8 cellular contexts compared by ENCODE assay signal in the genomic region with DNA sequence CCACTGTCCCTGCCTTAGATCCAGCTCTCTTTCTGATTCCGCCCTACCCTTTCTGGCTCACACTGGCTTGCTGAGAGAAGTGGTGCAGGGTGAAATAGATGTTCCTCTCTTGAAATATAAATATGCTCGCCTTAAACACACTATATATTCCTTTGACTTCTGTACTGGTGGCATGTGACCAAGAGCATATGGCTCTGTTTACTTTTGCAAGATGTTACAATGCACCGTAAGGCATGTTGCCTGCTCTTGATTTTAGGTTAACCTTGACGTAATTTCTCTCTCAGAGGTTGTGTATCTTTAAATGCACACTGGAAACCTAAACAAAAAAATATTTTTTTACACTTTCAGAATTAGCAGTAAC. TPM values are rescaled to one million over a fixed set of nuclear protein-coding genes. Genes with fewer than 3 reads are reported as not detected.
A peak's percentile ranks its signal among the peaks of the same experiment; 100 is the strongest.
DNase-seq lines count a peak whose midpoint lies in the region; ATAC-seq and TF ChIP-seq lines count a peak whose summit lies in the region.

No MANE protein-coding gene starts in this region.

- 14 to 26% (median 19%) methylated on average over 4 of the region's 4 CpGs for WGBS in spleen, 5 donors

- peaks cover 18% of the 10 kb centered on the region for H3K36me3 Mint-ChIP-seq in activated CD4-positive, alpha-beta T cell treated with anti-CD3 and anti-CD28 coated beads, Interleukin-2, amount 10 ng/mL, durations not matched to agents 7 days and 5 days (ENCODE audit: low read depth)

- ATAC-seq in Panc1, result no peak

- no peak for DNase-seq in activated CD4-positive, alpha-beta T cell treated with anti-CD3 and anti-CD28 coated beads, Interleukin-2, amount 10 ng/mL, durations not matched to agents 7 days and 5 days
- no peak for DNase-seq in activated CD4-positive, alpha-beta T cell treated with anti-CD3 and anti-CD28 coated beads for 1 hour
- DNase-seq in Panc1 (ENCODE audit: low read depth, low spot score) (no peak), foreskin fibroblast (no peak), spleen (no peak), GM19240 (ENCODE audit: insufficient read length, low spot score) (no peak), globus pallidus (ENCODE audit: low spot score) (no peak), DMS153 (lab: John Stamatoyannopoulos, UW) (no peak)

- H3K4me1 Mint-ChIP-seq in activated CD4-positive, alpha-beta T cell treated with anti-CD3 and anti-CD28 coated beads, Interleukin-2, amount 10 ng/mL, durations not matched to agents 7 days and 5 days, result peaks cover 45% of the 10 kb centered on the region

- in situ Hi-C loops in Panc1 (cut with HindIII; ENCODE audit: low pct_unique_long_range_greater_than_20kb, low sequenced_read_pairs), result no loop called here

- no peaks in the 10 kb centered on the region for H3K27me3 ChIP-seq in Panc1 (ENCODE audit: control insufficient read depth, insufficient read depth, low read length)
- H3K27me3 ChIP-seq in spleen (replicated peaks in 1 of 7), result peaks cover 6 to 40% (median 36%) of the 10 kb centered on the region in 7 donors

- intact Hi-C loops in Panc1 (cut with micrococcal nuclease; ENCODE audit: unreplicated experiment) (no loop called here), spleen (cut with DNase I; ENCODE audit: low total_unique reads) (no loop called here)

- H3K9me3 Mint-ChIP-seq in activated CD4-positive, alpha-beta T cell treated with anti-CD3 and anti-CD28 coated beads, Interleukin-2, amount 10 ng/mL, durations not matched to agents 7 days and 5 days, result peaks cover 16% of the 10 kb centered on the region

- H3K27ac Mint-ChIP-seq in activated CD4-positive, alpha-beta T cell treated with anti-CD3 and anti-CD28 coated beads, Interleukin-2, amount 10 ng/mL, durations not matched to agents 7 days and 5 days, result peak overlapping the region; percentile 83

- H3K27me3 Mint-ChIP-seq in activated CD4-positive, alpha-beta T cell treated with anti-CD3 and anti-CD28 coated beads, Interleukin-2, amount 10 ng/mL, durations not matched to agents 7 days and 5 days, result peaks cover 35% of the 10 kb centered on the region

- TF ChIP-seq CTCF in Panc1 (IDR thresholded peaks at IDR 0.05) (no peak), foreskin fibroblast (IDR thresholded peaks at IDR 0.05; ENCODE audit: low read depth, low read length) (no peak), spleen (IDR thresholded peaks at IDR 0.05 in 8 of 11, conservative IDR thresholded peaks at IDR 0.05 in 3 of 11) (no peak)

- H3K4me3 Mint-ChIP-seq in activated CD4-positive, alpha-beta T cell treated with anti-CD3 and anti-CD28 coated beads, Interleukin-2, amount 10 ng/mL, durations not matched to agents 7 days and 5 days, result peak overlapping the region; percentile 84

- H3K36me3 ChIP-seq in Panc1 (ENCODE audit: control insufficient read depth, insufficient read depth, low read length) (peaks cover 4% of the 10 kb centered on the region; the same call in 1 of the 2 replicates), spleen (peaks cover 0 to 6% (median 0%) of the 10 kb centered on the region in 6 donors)

- no TSS peak for BruUV-seq in Panc1 (replicated peaks; lab: Mats Ljungman, UMichigan)

- CTCF ChIA-PET in activated CD4-positive, alpha-beta T cell treated with anti-CD3 and anti-CD28 coated beads, Interleukin-2, amount 10 ng/mL, durations not matched to agents 7 days and 5 days (lab: Charles Lee), result interaction anchor here (0.9 to 1.2 kb wide), 3 partner anchors 13 to 28 kb away, joined by 3 to 5 read pairs (median 3); no protein-coding TSS in a partner anchor
- CTCF ChIA-PET in Panc1 (lab: Charles Lee), result no interaction called here

- H3K4me1 ChIP-seq in Panc1 (ENCODE audit: control insufficient read depth, insufficient read depth, low read length), result peaks cover 23% of the 10 kb centered on the region
- H3K4me1 ChIP-seq in spleen, result peaks cover 17 to 50% (median 39%) of the 10 kb centered on the region in 6 donors

- POLR2A ChIA-PET in activated CD4-positive, alpha-beta T cell treated with anti-CD3 and anti-CD28 coated beads, Interleukin-2, amount 10 ng/mL, durations not matched to agents 7 days and 5 days (lab: Charles Lee), result no interaction called here
- POLR2A ChIA-PET in Panc1 (lab: Charles Lee), result interaction anchor here (0.9 kb wide), 1 partner anchor 51 kb away, joined by 3 read pairs; no protein-coding TSS in a partner anchor

- no peak for TF ChIP-seq POLR2A in spleen (IDR thresholded peaks at IDR 0.05)

- H3K27ac ChIP-seq in Panc1 (ENCODE audit: low read length), result peak overlapping the region; percentile 96
- H3K27ac ChIP-seq in spleen, result peak overlapping the region in 4 of 8 donors; percentile 78 to 83 (median 80)

- H3K9me3 ChIP-seq in Panc1 (ENCODE audit: control insufficient read depth, insufficient read depth, low read depth, low read length) (no peaks in the 10 kb centered on the region), spleen (peaks cover 0 to 16% (median 13%) of the 10 kb centered on the region in 8 donors)

- H3K4me3 ChIP-seq in Panc1 (ENCODE audit: low read depth in 2 of 2, low read length in 2 of 2) (peak overlapping the region; percentile 77 to 92), foreskin fibroblast (ENCODE audit: low read depth in 1 of 2, low read length in 2 of 2) (peak overlapping the region; percentile 85 to 90), spleen (peak overlapping the region; percentile 70 to 99 (median 92))

RNA-seq across cellular contexts. Expression of gene RSRC1, which starts 0.7 kb away (rescaled TPM):
- total RNA-seq in activated CD4-positive, alpha-beta T cell treated with anti-CD3 and anti-CD28 coated beads, Interleukin-2, amount 10 ng/mL, durations not matched to agents 7 days and 5 days, result 10 to 100 TPM; 41.3 to 46.1 TPM
- total RNA-seq in Panc1 (2021; ENCODE audit: unreplicated experiment) (49.4 TPM), spleen (10 to 100 TPM; 30.2 to 56.5 (median 35.1) TPM)
- polyA plus RNA-seq in Panc1 (2012; ENCODE audit: insufficient read length), result 22.1 TPM
- polyA plus RNA-seq in spleen, result 10 to 100 TPM in 2 of 3 donors, 1 to 10 TPM in 1; 7.2 to 14.0 (median 12.0) TPM

RNA-seq across cellular contexts. Expression of gene SHOX2, which starts 4.4 kb away (rescaled TPM):
- not detected for total RNA-seq in activated CD4-positive, alpha-beta T cell treated with anti-CD3 and anti-CD28 coated beads, Interleukin-2, amount 10 ng/mL, durations not matched to agents 7 days and 5 days
- total RNA-seq in Panc1 (2021; ENCODE audit: unreplicated experiment) (8.0 TPM), spleen (under 1 TPM in 3 of 7 donors, not detected in 4; 0.21 to 0.34 (median 0.23) TPM)
- 7.9 TPM for polyA plus RNA-seq in Panc1 (2012; ENCODE audit: insufficient read length)
- under 1 TPM in 2 of 3 donors, not detected in 1; 0.05 to 0.10 TPM for polyA plus RNA-seq in spleen
